ENCODE assay signal across 11 cellular contexts in the genomic region with DNA sequence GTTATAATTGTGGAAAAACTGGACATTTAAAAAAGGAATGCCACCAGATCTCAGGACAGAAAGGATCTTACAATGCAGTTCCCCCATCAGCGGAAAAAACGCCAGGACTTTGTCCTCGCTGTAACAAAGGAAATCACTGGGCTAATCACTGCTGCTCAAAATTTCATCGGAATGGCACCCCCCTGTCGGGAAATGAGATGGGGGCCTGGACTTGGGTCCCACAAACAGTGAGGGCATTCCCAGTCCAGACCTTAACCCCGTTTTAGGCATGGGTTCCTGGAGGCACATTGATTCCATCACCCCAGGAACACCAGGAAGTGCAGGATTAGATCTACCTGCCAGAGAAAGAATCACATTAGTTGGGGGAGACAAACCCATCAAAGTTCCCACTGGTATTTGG. TPM values are rescaled to one million over a fixed set of nuclear protein-coding genes. Genes with fewer than 3 reads are reported as not detected.
DNase-seq lines count a peak whose midpoint lies in the region; TF ChIP-seq lines count a peak whose summit lies in the region.
"Not testable (repeated sequence)": the region's sequence is repeated elsewhere in the genome, so short reads cannot be mapped to it uniquely, and the experiment has no call there.
"Had no signal": no experiment of that assay in that cellular context is flagged by ENCODE, and none has a peak within 500 bp of the region (broad histone marks: within the 10 kb centered on the region; RNA-seq: fewer than 3 reads in every experiment).

No MANE protein-coding gene starts in this region.

- H3K4me1 Mint-ChIP-seq in osteocyte (ENCODE audit: unreplicated experiment) = not testable (repeated sequence)

- not testable (repeated sequence) for TF ChIP-seq EP300 in esophagus muscularis mucosa (IDR thresholded peaks at IDR 0.05)

- H3K4me3 ChIP-seq in esophagus muscularis mucosa = not testable (repeated sequence)

- not testable (repeated sequence) for H3K27ac Mint-ChIP-seq in osteocyte (ENCODE audit: unreplicated experiment)

- H3K36me3 ChIP-seq in esophagus muscularis mucosa = not testable (repeated sequence)

- not testable (repeated sequence) for TF ChIP-seq CTCF in esophagus muscularis mucosa (IDR thresholded peaks at IDR 0.05); osteocyte (IDR thresholded peaks at IDR 0.05)

- H3K27me3 Mint-ChIP-seq in osteocyte (ENCODE audit: unreplicated experiment) = peaks cover 25% of the 10 kb centered on the region

- H3K27me3 ChIP-seq in esophagus muscularis mucosa = peaks cover 0 to 38% (median 3%) of the 10 kb centered on the region in 4 donors

- WGBS in esophagus muscularis mucosa = 85% methylated on average over 6 of the region's 6 CpGs

- DNase-seq in esophagus muscularis mucosa (ENCODE audit: extremely low spot score) (peak; percentile 70), osteocyte (ENCODE audit: extremely low spot score, unreplicated experiment) (peak; percentile 77)

- H3K4me3 Mint-ChIP-seq in osteocyte (ENCODE audit: unreplicated experiment) = not testable (repeated sequence)

- H3K9me3 ChIP-seq in esophagus muscularis mucosa = not testable (repeated sequence)

- not testable (repeated sequence) for TF ChIP-seq POLR2A in esophagus muscularis mucosa (IDR thresholded peaks at IDR 0.05; ENCODE audit: low read depth)

- intact Hi-C loops in esophagus muscularis mucosa (cut with DNase I) = loop anchor here (10.0 kb wide), 2 partner anchors 511 to 901 kb away; no protein-coding TSS in a partner anchor

- not testable (repeated sequence) for H3K4me1 ChIP-seq in esophagus muscularis mucosa

- not testable (repeated sequence) for H3K27ac ChIP-seq in esophagus muscularis mucosa (replicated peaks in 1 of 4)

- H3K36me3 Mint-ChIP-seq in osteocyte (ENCODE audit: unreplicated experiment) = not testable (repeated sequence)

- not testable (repeated sequence) for H3K9me3 Mint-ChIP-seq in osteocyte (ENCODE audit: unreplicated experiment)

RNA-seq across cellular contexts. Expression of a gene that starts 16.3 kb away (rescaled TPM):
- total RNA-seq in esophagus muscularis mucosa = not detected
- total RNA-seq in osteocyte = not detected in 2 replicates
- total RNA-seq: A673; B cell; Calu3; CD4-positive, alpha-beta memory T cell; CD4-positive, alpha-beta T cell; CD4-positive, CD25-positive, alpha-beta regulatory T cell; CD8-positive, alpha-beta memory T cell; CD8-positive, alpha-beta T cell; Daoy had no signal

RNA-seq across cellular contexts. Expression of a gene that starts 46.4 kb away (rescaled TPM):
- total RNA-seq in esophagus muscularis mucosa (100 to 1,000 TPM; 185 to 291 (median 211) TPM), osteocyte (245 and 279 TPM in 2 replicates)
